ENCODE assay signal across 1 cellular context in genomic region chr19:5864725-5865486, GRCh38.
TF ChIP-seq lines count a peak whose summit lies in the region.

No MANE protein-coding gene starts in this region.

TF ChIP-seq in HepG2, 621 proteins besides CTCF, POLR2A, EP300 and RAD21:
- peak; percentile 61; the same call in 1 of the 2 replicates for TF ChIP-seq ZBTB38 (CRISPR knock-in tag; IDR thresholded peaks at IDR 0.05)
- 0 out of 2 replicates have a peak, but pooled peaks have one; percentile 15 for TF ChIP-seq HOXA3 (CRISPR knock-in tag; IDR thresholded peaks at IDR 0.05)
- TF ChIP-seq ZBTB4 (CRISPR knock-in tag; IDR thresholded peaks at IDR 0.05; ENCODE audit: borderline replicate concordance): 0 out of 2 replicates have a peak, but pooled peaks have one; percentile 46
- TF ChIP-seq, protein P1, sequence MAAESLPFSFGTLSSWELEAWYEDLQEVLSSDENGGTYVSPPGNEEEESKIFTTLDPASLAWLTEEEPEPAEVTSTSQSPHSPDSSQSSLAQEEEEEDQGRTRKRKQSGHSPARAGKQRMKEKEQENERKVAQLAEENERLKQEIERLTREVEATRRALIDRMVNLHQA (CRISPR knock-in tag; IDR thresholded peaks at IDR 0.05): no peak
- TF ChIP-seq, protein P2, sequence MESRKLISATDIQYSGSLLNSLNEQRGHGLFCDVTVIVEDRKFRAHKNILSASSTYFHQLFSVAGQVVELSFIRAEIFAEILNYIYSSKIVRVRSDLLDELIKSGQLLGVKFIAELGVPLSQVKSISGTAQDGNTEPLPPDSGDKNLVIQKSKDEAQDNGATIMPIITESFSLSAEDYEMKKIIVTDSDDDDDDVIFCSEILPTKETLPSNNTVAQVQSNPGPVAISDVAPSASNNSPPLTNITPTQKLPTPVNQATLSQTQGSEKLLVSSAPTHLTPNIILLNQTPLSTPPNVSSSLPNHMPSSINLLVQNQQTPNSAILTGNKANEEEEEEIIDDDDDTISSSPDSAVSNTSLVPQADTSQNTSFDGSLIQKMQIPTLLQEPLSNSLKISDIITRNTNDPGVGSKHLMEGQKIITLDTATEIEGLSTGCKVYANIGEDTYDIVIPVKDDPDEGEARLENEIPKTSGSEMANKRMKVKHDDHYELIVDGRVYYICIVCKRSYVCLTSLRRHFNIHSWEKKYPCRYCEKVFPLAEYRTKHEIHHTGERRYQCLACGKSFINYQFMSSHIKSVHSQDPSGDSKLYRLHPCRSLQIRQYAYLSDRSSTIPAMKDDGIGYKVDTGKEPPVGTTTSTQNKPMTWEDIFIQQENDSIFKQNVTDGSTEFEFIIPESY (CRISPR knock-in tag; IDR thresholded peaks at IDR 0.05): peak; percentile 69
- no peak for TF ChIP-seq SRY (CRISPR knock-in tag; IDR thresholded peaks at IDR 0.05)
